Comparison of ENCODE assay signal across 12 cellular contexts in genomic region chr10:62019685-62020361, GRCh38.
DNase-seq lines count a peak whose midpoint lies in the region; ATAC-seq and TF ChIP-seq lines count a peak whose summit lies in the region.
"Had no signal": no experiment of that assay in that cellular context is flagged by ENCODE, and none has a peak within 500 bp of the region (broad histone marks: within the 10 kb centered on the region; RNA-seq: fewer than 3 reads in every experiment).

No MANE protein-coding gene starts in this region.

- ATAC-seq in esophagus mucosa, result peak; percentile 18
- ATAC-seq in HG03571 (IDR thresholded peaks at IDR 0.05; ENCODE audit: unreplicated experiment), result no peak

- no peaks in the 10 kb centered on the region for H4K20me1 ChIP-seq in SU-DHL-6 (ENCODE audit: low read depth, low read length)

- no peaks in the 10 kb centered on the region for H3K27me3 ChIP-seq in SU-DHL-6 (ENCODE audit: low read length)
- H3K27me3 ChIP-seq in skeletal muscle satellite cell (ENCODE audit: control insufficient read depth, insufficient read depth, low read length), result no peaks in the 10 kb centered on the region

- H3K9ac ChIP-seq in SU-DHL-6 (ENCODE audit: low read length) (peak overlapping the region; percentile 40), skeletal muscle satellite cell (ENCODE audit: low read depth, low read length) (no peak overlapping the region)

- H3K27ac ChIP-seq in SU-DHL-6 (ENCODE audit: low read depth, low read length), result peak overlapping the region; percentile 92
- H3K27ac ChIP-seq: HL-60 had no signal

- TF ChIP-seq CTCF in GM12864 (IDR thresholded peaks at IDR 0.05; ENCODE audit: low read depth, low read length, missing control alignments) (no peak), SU-DHL-6 (IDR thresholded peaks at IDR 0.05; ENCODE audit: insufficient read depth, low read length, poor library complexity, severe bottlenecking) (no peak)

- H2AFZ ChIP-seq in SU-DHL-6 (ENCODE audit: low read depth, low read length, severe bottlenecking), result no peak overlapping the region

- H3F3A ChIP-seq in SU-DHL-6 (ENCODE audit: insufficient read depth), result peaks cover 27% of the 10 kb centered on the region; the same call in 1 of the 2 replicates

- H3K4me2 ChIP-seq in SU-DHL-6 (ENCODE audit: low read depth, low read length, poor library complexity, severe bottlenecking) (peak overlapping the region; percentile 74), skeletal muscle satellite cell (ENCODE audit: low read length) (peak overlapping the region; percentile 9)

- peak overlapping the region; percentile 27; the same call in 1 of the 2 replicates for H3K4me3 ChIP-seq in GM12864 (ENCODE audit: low read depth, low read length)
- H3K4me3 ChIP-seq in SU-DHL-6 (ENCODE audit: insufficient read depth, low read length, poor library complexity, severe bottlenecking), result peak overlapping the region; percentile 19
- H3K4me3 ChIP-seq in skeletal muscle satellite cell (ENCODE audit: low read length), result no peak overlapping the region

- H3K9me2 ChIP-seq in SU-DHL-6 (replicated peaks; ENCODE audit: insufficient read depth, low read length), result no peaks in the 10 kb centered on the region

- H3K4me1 ChIP-seq in skeletal muscle satellite cell (ENCODE audit: control insufficient read depth, insufficient read depth, low read length), result peaks cover 29% of the 10 kb centered on the region

- H3K79me2 ChIP-seq in SU-DHL-6 (ENCODE audit: insufficient read depth, low read length), result peaks cover 91% of the 10 kb centered on the region

- H3K9me3 ChIP-seq in SU-DHL-6 (ENCODE audit: insufficient read depth, low read length) (no peaks in the 10 kb centered on the region), skeletal muscle satellite cell (replicated peaks; ENCODE audit: low read length) (no peaks in the 10 kb centered on the region)

- DNase-seq in GM12864 (ENCODE audit: low read depth) (no peak), NK-92 (lab: John Stamatoyannopoulos, UW; ENCODE audit: unreplicated experiment) (no peak), globus pallidus (ENCODE audit: low spot score) (no peak), GM19238 (ENCODE audit: insufficient read length, low spot score) (no peak)
- DNase-seq: cerebellar nuclear complex, GOT3, NCI-H2171 treated with DMSO at 0.1 percent for 48 hours had no signal

- H3K36me3 ChIP-seq in SU-DHL-6 (ENCODE audit: low read length) (0 out of 2 replicates have a peak, but pooled peaks cover 3% of the 10 kb centered on the region), skeletal muscle satellite cell (ENCODE audit: insufficient read depth, low read length) (peaks cover 5% of the 10 kb centered on the region)
